In the genomic region with DNA sequence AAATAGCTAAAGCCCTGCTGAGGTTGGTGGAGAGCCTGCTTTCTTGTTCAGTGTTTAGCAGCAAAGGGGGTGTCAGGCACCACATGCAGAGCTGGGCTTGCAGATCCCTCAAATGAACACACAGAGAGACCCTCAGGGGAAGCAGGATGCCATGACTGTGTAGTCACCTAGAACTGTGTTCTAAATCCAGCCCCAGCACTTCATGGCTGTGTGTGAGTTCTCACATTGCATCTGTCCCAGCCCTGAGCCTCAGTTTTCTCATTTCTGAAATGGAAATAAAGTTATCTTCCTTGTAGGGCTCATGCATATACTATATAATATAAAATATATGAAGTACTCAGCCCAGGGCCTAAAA, we compare ENCODE assay signal across 1 cellular context.
TF ChIP-seq lines count a peak whose summit lies in the region.

No MANE protein-coding gene starts in this region.

TF ChIP-seq in A549, 52 proteins besides CTCF, POLR2A, EP300 and RAD21 (continued from another document):
- TF ChIP-seq, protein P1, sequence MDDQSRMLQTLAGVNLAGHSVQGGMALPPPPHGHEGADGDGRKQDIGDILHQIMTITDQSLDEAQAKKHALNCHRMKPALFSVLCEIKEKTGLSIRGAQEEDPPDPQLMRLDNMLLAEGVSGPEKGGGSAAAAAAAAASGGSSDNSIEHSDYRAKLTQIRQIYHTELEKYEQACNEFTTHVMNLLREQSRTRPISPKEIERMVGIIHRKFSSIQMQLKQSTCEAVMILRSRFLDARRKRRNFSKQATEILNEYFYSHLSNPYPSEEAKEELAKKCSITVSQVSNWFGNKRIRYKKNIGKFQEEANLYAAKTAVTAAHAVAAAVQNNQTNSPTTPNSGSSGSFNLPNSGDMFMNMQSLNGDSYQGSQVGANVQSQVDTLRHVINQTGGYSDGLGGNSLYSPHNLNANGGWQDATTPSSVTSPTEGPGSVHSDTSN (IDR thresholded peaks at IDR 0.05), result no peak
- TF ChIP-seq FOXS1 (CRISPR knock-in tag; IDR thresholded peaks at IDR 0.05) (no peak), RCOR1 (IDR thresholded peaks at IDR 0.05; ENCODE audit: low read depth, low read length) (no peak)
